14 cellular contexts compared by ENCODE assay signal in the genomic region with DNA sequence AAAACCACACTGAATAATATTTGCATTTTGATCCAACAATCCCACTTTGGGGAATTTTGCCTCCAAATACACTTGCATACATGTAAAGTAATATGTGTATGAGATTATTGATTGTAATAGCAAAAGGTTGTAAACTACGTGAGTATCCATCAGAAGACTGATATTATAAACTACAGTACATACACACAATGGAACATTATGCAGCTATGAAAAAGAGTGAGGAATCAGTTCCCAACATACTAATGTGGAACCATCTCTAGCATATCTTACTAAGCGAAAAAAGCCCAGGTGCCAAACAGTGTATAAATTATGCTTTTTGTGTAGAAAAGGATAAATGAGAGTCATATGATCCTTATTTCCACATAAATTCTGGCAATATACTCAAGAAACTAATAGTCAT. TPM values are rescaled to one million over a fixed set of nuclear protein-coding genes. Genes with fewer than 3 reads are reported as not detected.
A peak's percentile ranks its signal among the peaks of the same experiment; 100 is the strongest.
DNase-seq lines count a peak whose midpoint lies in the region; ATAC-seq and TF ChIP-seq lines count a peak whose summit lies in the region.
"Had no signal": no experiment of that assay in that cellular context is flagged by ENCODE, and none has a peak within 500 bp of the region (broad histone marks: within the 10 kb centered on the region; RNA-seq: fewer than 3 reads in every experiment).

No MANE protein-coding gene starts in this region.

- H3K4me1 ChIP-seq in CD8-positive, alpha-beta memory T cell (ENCODE audit: insufficient read depth, low read length) = peaks cover 9% of the 10 kb centered on the region
- 0 out of 2 replicates have a peak, but pooled peaks cover 4% of the 10 kb centered on the region for H3K4me1 ChIP-seq in OCI-LY3 (ENCODE audit: low read length)

- no peaks in the 10 kb centered on the region for H3K36me3 ChIP-seq in CD8-positive, alpha-beta memory T cell (ENCODE audit: insufficient read depth, low read length)
- H3K36me3 ChIP-seq in OCI-LY3 (replicated peaks; ENCODE audit: low read depth, low read length) (peaks cover 5% of the 10 kb centered on the region), brain microvascular endothelial cell (replicated peaks) (peaks cover 5% of the 10 kb centered on the region)

- no peaks in the 10 kb centered on the region for H3K9me3 Mint-ChIP-seq in CD8-positive, alpha-beta memory T cell
- H3K9me3 Mint-ChIP-seq in chondrocyte (ENCODE audit: low read depth) (no peaks in the 10 kb centered on the region), nephron (peaks cover 4% of the 10 kb centered on the region)

- no peak overlapping the region for H3K9ac ChIP-seq in OCI-LY3 (ENCODE audit: low read length)

- H3K9me3 ChIP-seq in CD8-positive, alpha-beta memory T cell (ENCODE audit: low read length) = no peaks in the 10 kb centered on the region
- no peaks in the 10 kb centered on the region for H3K9me3 ChIP-seq in OCI-LY3 (ENCODE audit: insufficient read depth, low read length)
- H3K9me3 ChIP-seq: left lung, right atrium auricular region, SJSA1 had no signal

- H3K27me3 ChIP-seq in CD8-positive, alpha-beta memory T cell (ENCODE audit: insufficient read depth, low read length, poor library complexity, severe bottlenecking) = no peaks in the 10 kb centered on the region
- H3K27me3 ChIP-seq in OCI-LY3 (ENCODE audit: low read depth, low read length) = no peaks in the 10 kb centered on the region
- H3K27me3 ChIP-seq in brain microvascular endothelial cell (replicated peaks) = no peaks in the 10 kb centered on the region
- H3K27me3 ChIP-seq: left lung, right atrium auricular region, SJSA1 had no signal

- no peak for ATAC-seq in HG03039 (IDR thresholded peaks at IDR 0.05; ENCODE audit: unreplicated experiment)

- H3K4me1 Mint-ChIP-seq in CD8-positive, alpha-beta memory T cell = peaks cover 12 to 15% (median 15%) of the 10 kb centered on the region in 3 donors
- H3K4me1 Mint-ChIP-seq in chondrocyte (ENCODE audit: low read depth) = peaks cover 12% of the 10 kb centered on the region
- H3K4me1 Mint-ChIP-seq in nephron = peaks cover 6% of the 10 kb centered on the region

- H3K79me2 ChIP-seq in OCI-LY3 (ENCODE audit: low read length) = no peaks in the 10 kb centered on the region; the same call in 1 of the 2 replicates

- H4K20me1 ChIP-seq in OCI-LY3 (ENCODE audit: insufficient read depth, low read length) = no peaks in the 10 kb centered on the region

- in situ Hi-C loops in brain microvascular endothelial cell (cut with HindIII; ENCODE audit: low pct_ligation_motif_present, low sequenced_read_pairs) = no loop called here

- H3K36me3 Mint-ChIP-seq in CD8-positive, alpha-beta memory T cell = peaks cover 6 to 26% (median 7%) of the 10 kb centered on the region in 3 donors
- H3K36me3 Mint-ChIP-seq in chondrocyte (ENCODE audit: low read depth) (peaks cover 8% of the 10 kb centered on the region), nephron (ENCODE audit: low read depth) (peaks cover 31% of the 10 kb centered on the region)

- no peak for DNase-seq in CD8-positive, alpha-beta memory T cell
- DNase-seq in chondrocyte (ENCODE audit: low spot score) (no peak), LoVo (ENCODE audit: low spot score) (no peak), NCI-H524 treated with DMSO at 0.1 percent for 48 hours (lab: John Stamatoyannopoulos, UW) (no peak), brain microvascular endothelial cell (no peak)
- DNase-seq: foreskin melanocyte, HCEC 1CT, left lung, MV-4-11 had no signal

- peak overlapping the region; percentile 53 for H3K4me2 ChIP-seq in OCI-LY3 (ENCODE audit: low read length)

- H3K4me3 ChIP-seq in CD8-positive, alpha-beta memory T cell (ENCODE audit: low read length) = peak overlapping the region; percentile 80
- H3K4me3 ChIP-seq in OCI-LY3 (ENCODE audit: low read length) (peak overlapping the region; percentile 98; the same call in 1 of the 2 replicates), brain microvascular endothelial cell (ENCODE audit: low read depth, low read length) (no peak overlapping the region)

- H2AFZ ChIP-seq in OCI-LY3 (ENCODE audit: low read depth, low read length) = no peak overlapping the region

- TF ChIP-seq CTCF in OCI-LY3 (IDR thresholded peaks at IDR 0.05; ENCODE audit: low read depth, low read length) (no peak), chondrocyte (IDR thresholded peaks at IDR 0.05) (no peak), nephron (IDR thresholded peaks at IDR 0.05; ENCODE audit: unreplicated experiment in 3 of 3) (no peak), brain microvascular endothelial cell (IDR thresholded peaks at IDR 0.05; ENCODE audit: low read depth, low read length, missing control alignments) (no peak)

- peak overlapping the region in 4 of 8 donors; percentile 45 to 63 (median 48) for H3K27ac Mint-ChIP-seq in CD8-positive, alpha-beta memory T cell
- H3K27ac Mint-ChIP-seq in chondrocyte (ENCODE audit: unreplicated experiment) = no peak overlapping the region
- peak overlapping the region in 1 of 3 experiments; percentile 16 for H3K27ac Mint-ChIP-seq in nephron

- peak overlapping the region; percentile 42 to 98 (median 91) for H3K4me3 Mint-ChIP-seq in CD8-positive, alpha-beta memory T cell
- H3K4me3 Mint-ChIP-seq in chondrocyte (ENCODE audit: unreplicated experiment) (peak overlapping the region; percentile 89), nephron (peak overlapping the region; percentile 63 to 70 (median 63))

- peaks cover 0 to 3% of the 10 kb centered on the region in 2 donors for H3K27me3 Mint-ChIP-seq in CD8-positive, alpha-beta memory T cell
- no peaks in the 10 kb centered on the region for H3K27me3 Mint-ChIP-seq in chondrocyte (ENCODE audit: low read depth)
- no peaks in the 10 kb centered on the region for H3K27me3 Mint-ChIP-seq in nephron (ENCODE audit: low read depth)

- CTCF ChIA-PET in CD8-positive, alpha-beta memory T cell (lab: Charles Lee) = interaction anchor here (1.0 kb wide), 1 partner anchor 32 kb away, joined by 3 read pairs; no protein-coding TSS in a partner anchor

- POLR2A ChIA-PET in CD8-positive, alpha-beta memory T cell (lab: Charles Lee) = interaction anchor here (3.4 kb wide), 1 partner anchor 31 kb away, joined by 48 read pairs; no protein-coding TSS in a partner anchor

- no peak overlapping the region for H3K27ac ChIP-seq in CD8-positive, alpha-beta memory T cell (ENCODE audit: low read depth, low read length)
- no peak overlapping the region for H3K27ac ChIP-seq in OCI-LY3 (ENCODE audit: low read length)
- H3K27ac ChIP-seq in brain microvascular endothelial cell = no peak overlapping the region

RNA-seq across cellular contexts. Expression of gene C2orf74, which starts 16.0 kb away (rescaled TPM):
- total RNA-seq in CD8-positive, alpha-beta memory T cell = 10 to 100 TPM; 12.5 to 14.1 TPM
- 46.6 TPM for polyA plus RNA-seq in CD8-positive, alpha-beta memory T cell
- 5.6 to 10.4 TPM (median 9.7 TPM) in 3 replicates for total RNA-seq in chondrocyte
